22 cellular contexts compared by ENCODE assay signal in the genomic region with DNA sequence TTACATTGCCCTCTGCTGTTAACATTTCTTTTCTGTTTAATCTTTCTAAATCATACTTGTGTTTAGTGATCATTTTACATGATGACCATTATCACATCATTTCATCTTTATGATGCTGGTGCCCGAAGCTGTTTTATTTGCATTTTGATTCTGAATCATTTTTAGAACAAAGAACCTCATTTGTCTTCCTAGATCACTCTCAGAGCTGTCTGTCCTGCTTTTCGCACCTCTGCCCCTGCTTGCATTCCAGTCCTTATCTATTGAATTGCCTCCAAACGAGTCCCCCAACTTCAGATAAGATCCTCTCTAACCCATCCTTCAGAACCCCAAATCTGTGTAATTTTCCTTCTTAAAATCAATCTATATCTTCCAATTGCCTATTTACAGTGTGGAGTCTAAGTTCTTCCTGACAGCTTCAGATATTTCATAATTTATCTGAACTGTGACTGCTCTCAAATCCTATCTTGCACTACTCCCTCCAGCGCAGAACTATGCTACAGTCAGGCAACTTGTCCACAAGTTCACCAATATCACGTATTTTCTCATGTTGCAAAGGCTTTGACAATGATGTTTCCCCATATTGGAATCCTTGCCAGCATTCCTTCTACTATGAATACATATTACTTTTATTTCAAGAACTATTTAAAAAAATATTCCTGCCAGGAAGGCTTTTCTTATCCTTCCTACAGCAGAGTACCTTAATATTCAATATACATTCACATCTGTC.
DNase-seq lines count a peak whose midpoint lies in the region; ATAC-seq and TF ChIP-seq lines count a peak whose summit lies in the region.
"Had no signal": no experiment of that assay in that cellular context is flagged by ENCODE, and none has a peak within 500 bp of the region (broad histone marks: within the 10 kb centered on the region; RNA-seq: fewer than 3 reads in every experiment).

No MANE protein-coding gene starts in this region.

- no peak for TF ChIP-seq CTCF in brain microvascular endothelial cell (IDR thresholded peaks at IDR 0.05; ENCODE audit: low read depth, low read length, missing control alignments)
- no peak for TF ChIP-seq CTCF in GM13976 (IDR thresholded peaks at IDR 0.05; ENCODE audit: borderline replicate concordance, control extremely low read depth, extremely low read depth, insufficient read depth, missing control alignments)

- H3K4me2 ChIP-seq in GM23248 (ENCODE audit: unreplicated experiment) (no peak overlapping the region), mesendoderm (ENCODE audit: low read length) (no peak overlapping the region), neuronal stem cell (ENCODE audit: insufficient read depth, low read length, poor library complexity, severe bottlenecking) (no peak overlapping the region)

- H3K9ac ChIP-seq in GM23248 (no peak overlapping the region), mesendoderm (ENCODE audit: low read length) (no peak overlapping the region), neuronal stem cell (ENCODE audit: low read depth, low read length, poor library complexity) (no peak overlapping the region)

- H3K79me2 ChIP-seq in GM23248 (ENCODE audit: insufficient read depth), result no peaks in the 10 kb centered on the region
- no peaks in the 10 kb centered on the region for H3K79me2 ChIP-seq in mesendoderm (ENCODE audit: control insufficient read depth, insufficient read depth, low read length)

- H2AK5ac ChIP-seq in mesendoderm (ENCODE audit: low read length) (no peak overlapping the region), neuronal stem cell (ENCODE audit: low read depth, low read length) (no peak overlapping the region)

- no peak overlapping the region for H3K14ac ChIP-seq in neuronal stem cell (ENCODE audit: low read length)

- no peaks in the 10 kb centered on the region for H3K9me2 ChIP-seq in GM23248 (ENCODE audit: insufficient read depth)

- H3K36me3 ChIP-seq in GM23248 (ENCODE audit: low read depth) (no peaks in the 10 kb centered on the region), brain microvascular endothelial cell (replicated peaks) (no peaks in the 10 kb centered on the region), mesendoderm (ENCODE audit: control insufficient read depth, insufficient read depth, low read length) (no peaks in the 10 kb centered on the region), neuronal stem cell (replicated peaks in 1 of 2; ENCODE audit: control insufficient read depth in 2 of 2, insufficient read depth in 2 of 2, low read length in 2 of 2) (no peaks in the 10 kb centered on the region)
- H3K36me3 ChIP-seq: HAP-1, pancreas, right atrium auricular region, thyroid gland had no signal

- WGBS in GM23248 (ENCODE audit: low coverage in 1 of 2, low lambda C conversion rate in 2 of 2, missing lambda C conversion rate in 2 of 2), 2 experiments, result 43 to 45% methylated on average over 5 of the region's 5 CpGs
- WGBS in mesendoderm (ENCODE audit: extremely low coverage, insufficient coverage, low lambda C conversion rate), result no CpG with 5 or more reads among the region's 5 CpGs
- no CpG with 5 or more reads among the region's 5 CpGs for WGBS in neuronal stem cell (ENCODE audit: extremely low coverage in 2 of 2, insufficient read length in 2 of 2, insufficient replicate concordance in 1 of 2), 2 donors

- H3K18ac ChIP-seq in mesendoderm (ENCODE audit: low read length), result no peak overlapping the region
- H3K18ac ChIP-seq in neuronal stem cell (ENCODE audit: low read length), result no peak overlapping the region

- H3K23ac ChIP-seq in mesendoderm (ENCODE audit: low read length), result no peak overlapping the region
- H3K23ac ChIP-seq in neuronal stem cell (ENCODE audit: low read depth, low read length, poor library complexity), result no peak overlapping the region

- H2BK5ac ChIP-seq in mesendoderm (ENCODE audit: low read length) (no peak overlapping the region), neuronal stem cell (ENCODE audit: low read length) (no peak overlapping the region)

- H4K8ac ChIP-seq in mesendoderm (ENCODE audit: low read depth, low read length) (no peak overlapping the region), neuronal stem cell (ENCODE audit: low read depth, low read length) (no peak overlapping the region)

- no peak for ATAC-seq in HG03139 (IDR thresholded peaks at IDR 0.05; ENCODE audit: unreplicated experiment)
- ATAC-seq: pancreas, WTC11 had no signal

- no peak overlapping the region for H3K56ac ChIP-seq in mesendoderm (ENCODE audit: low read length)

- no peaks in the 10 kb centered on the region for H4K20me1 ChIP-seq in GM23248 (ENCODE audit: insufficient read depth)

- H2AFZ ChIP-seq in GM23248 (no peak overlapping the region), neuronal stem cell (ENCODE audit: low read length) (no peak overlapping the region)

- no peak overlapping the region for H3K4me3 ChIP-seq in GM23248
- H3K4me3 ChIP-seq in brain microvascular endothelial cell (ENCODE audit: low read depth, low read length), result no peak overlapping the region
- no peak overlapping the region for H3K4me3 ChIP-seq in mesendoderm (ENCODE audit: low read length)
- H3K4me3 ChIP-seq in neuronal stem cell (ENCODE audit: low read length in 2 of 2), result no peak overlapping the region
- H3K4me3 ChIP-seq: HAP-1, pancreas, right atrium auricular region, thyroid gland had no signal

- H3K27ac ChIP-seq in GM23248 (no peak overlapping the region), brain microvascular endothelial cell (no peak overlapping the region), mesendoderm (ENCODE audit: low read depth, low read length) (no peak overlapping the region), neuronal stem cell (replicated peaks; ENCODE audit: low read length) (no peak overlapping the region)
- H3K27ac ChIP-seq: C4-2B, epithelial cell of prostate, pancreas, right atrium auricular region, RWPE1, thyroid gland had no signal

- H2BK15ac ChIP-seq in mesendoderm (replicated peaks; ENCODE audit: low read depth) (peak overlapping the region; percentile 5), neuronal stem cell (ENCODE audit: low read length) (no peak overlapping the region)

- no peak overlapping the region for H4K91ac ChIP-seq in neuronal stem cell (ENCODE audit: low read depth, low read length, poor library complexity)

- no peaks in the 10 kb centered on the region for H3F3A ChIP-seq in GM23248 (ENCODE audit: insufficient read depth)

- H3K4me1 ChIP-seq in GM23248 (ENCODE audit: insufficient read depth) (no peaks in the 10 kb centered on the region), mesendoderm (ENCODE audit: control insufficient read depth, low read depth, low read length) (no peaks in the 10 kb centered on the region), neuronal stem cell (ENCODE audit: control insufficient read depth in 2 of 2, insufficient read depth in 1 of 2, low read depth in 1 of 2, low read length in 2 of 2) (no peaks in the 10 kb centered on the region)
- H3K4me1 ChIP-seq: HAP-1, pancreas, right atrium auricular region, thyroid gland had no signal

- no peaks in the 10 kb centered on the region for H3K79me1 ChIP-seq in mesendoderm (ENCODE audit: low read length)
- no peaks in the 10 kb centered on the region for H3K79me1 ChIP-seq in neuronal stem cell (ENCODE audit: low read depth, low read length)

- H2BK120ac ChIP-seq in mesendoderm (ENCODE audit: low read depth, low read length) (no peak overlapping the region), neuronal stem cell (ENCODE audit: low read depth, low read length) (no peak overlapping the region)

- H3K9me3 ChIP-seq in GM23248 (ENCODE audit: low read depth) (no peaks in the 10 kb centered on the region), neuronal stem cell (replicated peaks in 1 of 2; ENCODE audit: control insufficient read depth in 2 of 2, insufficient read depth in 1 of 2, low read depth in 1 of 2, low read length in 2 of 2) (peaks cover 0 to 2% of the 10 kb centered on the region in 2 donors)
- H3K9me3 ChIP-seq: HAP-1, pancreas, right atrium auricular region, thyroid gland had no signal

- DNase-seq in GM23248, result peak; percentile 45
- DNase-seq in OCI-M1 (lab: John Stamatoyannopoulos, UW), result peak; percentile 27
- DNase-seq in brain microvascular endothelial cell, result peak; percentile 45
- DNase-seq in mesendoderm, result peak; percentile 59
- no peak for DNase-seq in neuronal stem cell (ENCODE audit: low spot score)
- no peak for DNase-seq in GM13976 (ENCODE audit: low spot score)
- DNase-seq in hypothalamus (lab: John Stamatoyannopoulos, UW), result no peak
- DNase-seq: activated naive CD4-positive, alpha-beta T cell treated with anti-CD3 and anti-CD28 coated beads, Interleukin-2, amount 50 U/mL, for 16 hours; anterior cingulate cortex; islet precursor cell; NCI-H2081; NCI-H510A; nephron progenitor cell; pancreas; thyroid gland had no signal

- H3K4ac ChIP-seq in mesendoderm (ENCODE audit: low read depth, low read length) (no peak overlapping the region), neuronal stem cell (ENCODE audit: low read length) (no peak overlapping the region)

- no peaks in the 10 kb centered on the region for H3K27me3 ChIP-seq in GM23248 (replicated peaks; ENCODE audit: insufficient read depth)
- no peaks in the 10 kb centered on the region for H3K27me3 ChIP-seq in brain microvascular endothelial cell (replicated peaks)
- no peaks in the 10 kb centered on the region for H3K27me3 ChIP-seq in mesendoderm (ENCODE audit: insufficient read depth, low read length, poor library complexity)
- H3K27me3 ChIP-seq in neuronal stem cell (ENCODE audit: control insufficient read depth in 3 of 3, insufficient read depth in 3 of 3, low read depth in 1 of 3, low read length in 3 of 3), result no peaks in the 10 kb centered on the region
- H3K27me3 ChIP-seq: pancreas, right atrium auricular region, thyroid gland had no signal

- no peak overlapping the region for H4K5ac ChIP-seq in mesendoderm (ENCODE audit: low read length)

- in situ Hi-C loops in GM23248 (cut with MboI), result no loop called here
- in situ Hi-C loops in brain microvascular endothelial cell (cut with HindIII; ENCODE audit: low pct_ligation_motif_present, low sequenced_read_pairs), result no loop called here
- in situ Hi-C loops in GM13976 (cut with MboI; ENCODE audit: low sequenced_read_pairs, unreplicated experiment), result no loop called here

- no peak overlapping the region for H2BK12ac ChIP-seq in neuronal stem cell (ENCODE audit: low read length)

Comparison
In these comparisons a context has a peak if more than half of its experiments do, and no peak if none do; other contexts are left out.
1. DNase-seq: peak in GM23248 (single experiment), OCI-M1 (single experiment), brain microvascular endothelial cell (single experiment) and mesendoderm (single experiment); none in neuronal stem cell (single experiment), GM13976 (single experiment) and hypothalamus (0 of 51).